ENCODE assay signal across 9 cellular contexts in the genomic region with DNA sequence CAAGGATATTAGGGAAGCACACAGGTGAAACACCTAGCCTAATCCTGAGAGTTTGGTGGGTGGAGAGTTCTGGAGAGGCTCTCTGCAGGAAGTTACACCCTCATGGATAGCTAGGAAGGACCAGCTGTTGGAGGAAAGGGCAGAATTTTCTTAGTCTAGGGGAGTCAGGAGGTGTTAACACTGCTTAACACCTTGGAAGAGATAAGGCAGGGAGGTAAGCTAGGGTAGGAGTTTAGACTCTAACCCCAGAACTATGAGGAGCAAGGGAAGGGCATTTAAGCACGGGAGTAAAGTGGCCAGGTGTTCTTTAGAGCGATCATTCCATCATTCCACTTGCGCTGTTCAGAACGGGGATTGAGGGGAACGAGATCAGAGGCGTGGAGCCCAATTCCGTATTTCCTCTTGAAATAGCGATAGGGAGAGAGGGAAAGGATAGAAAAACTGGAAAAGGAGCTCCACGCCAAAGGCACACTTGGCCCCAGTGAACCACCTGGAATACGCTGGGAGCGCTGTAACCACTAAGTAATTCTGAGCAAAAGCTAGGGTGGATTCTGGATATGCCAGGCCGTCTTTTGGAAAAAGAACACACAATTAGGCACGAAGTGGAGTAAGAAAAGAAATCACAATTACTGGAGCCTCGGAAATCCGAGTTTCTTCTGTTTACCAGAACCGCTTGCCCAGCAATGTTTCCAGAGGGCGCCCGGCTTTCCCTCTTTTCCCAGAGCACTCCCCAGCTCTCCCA. TPM values are rescaled to one million over a fixed set of nuclear protein-coding genes. Genes with fewer than 3 reads are reported as not detected.
DNase-seq lines count a peak whose midpoint lies in the region; ATAC-seq and TF ChIP-seq lines count a peak whose summit lies in the region.
"Had no signal": no experiment of that assay in that cellular context is flagged by ENCODE, and none has a peak within 500 bp of the region (broad histone marks: within the 10 kb centered on the region; RNA-seq: fewer than 3 reads in every experiment).

No MANE protein-coding gene starts in this region.

- peak overlapping the region; percentile 80; the same call in 1 of the 2 replicates for H3K9ac ChIP-seq in ES-I3 (ENCODE audit: low read depth, low read length)

- H3K4me1 ChIP-seq in ES-I3 (ENCODE audit: insufficient read depth, low read length): peaks cover 11% of the 10 kb centered on the region
- peaks cover 23% of the 10 kb centered on the region for H3K4me1 ChIP-seq in Panc1 (ENCODE audit: control insufficient read depth, insufficient read depth, low read length)
- peaks cover 9 to 13% of the 10 kb centered on the region in 2 donors for H3K4me1 ChIP-seq in esophagus (ENCODE audit: control insufficient read depth in 2 of 2, insufficient read depth in 2 of 2, low read length in 1 of 2)
- peaks cover 6% of the 10 kb centered on the region for H3K4me1 ChIP-seq in prostate gland (replicated peaks)

- in situ Hi-C loops in Panc1 (cut with HindIII; ENCODE audit: low pct_unique_long_range_greater_than_20kb, low sequenced_read_pairs): no loop called here

- H3K27ac ChIP-seq in Panc1 (ENCODE audit: low read length): peak overlapping the region; percentile 54
- no peak overlapping the region for H3K27ac ChIP-seq in esophagus (ENCODE audit: low read depth in 2 of 2, low read length in 1 of 2)
- no peak overlapping the region for H3K27ac ChIP-seq in prostate gland

- H3K27me3 ChIP-seq in Panc1 (ENCODE audit: control insufficient read depth, insufficient read depth, low read length) (peaks cover 11% of the 10 kb centered on the region), esophagus (ENCODE audit: control insufficient read depth in 1 of 2, insufficient read depth in 2 of 2, low read length in 2 of 2) (no peaks in the 10 kb centered on the region), prostate gland (replicated peaks; ENCODE audit: insufficient read depth) (no peaks in the 10 kb centered on the region)

- peak; percentile 17 for ATAC-seq in Panc1
- ATAC-seq in esophagus mucosa: no peak

- no peak for DNase-seq in Panc1 (ENCODE audit: low read depth, low spot score)
- DNase-seq in prostate gland (ENCODE audit: low spot score): no peak
- DNase-seq in C1 segment of cervical spinal cord (lab: John Stamatoyannopoulos, UW): no peak
- DNase-seq in T-helper 9 cell: no peak
- no peak for DNase-seq in ureter (ENCODE audit: low spot score)
- DNase-seq: activated naive CD4-positive, alpha-beta T cell had no signal

- intact Hi-C loops in Panc1 (cut with micrococcal nuclease; ENCODE audit: unreplicated experiment): no loop called here
- intact Hi-C loops in prostate gland (cut with DNase I): no loop called here

- 15 to 18% methylated on average over 18 of the region's 18 CpGs for WGBS in esophagus, 2 donors
- 25% methylated on average over 18 of the region's 18 CpGs for WGBS in prostate gland

- H3K4me3 ChIP-seq in Panc1 (ENCODE audit: low read depth in 2 of 2, low read length in 2 of 2) (peak overlapping the region; percentile 78 to 81), esophagus (ENCODE audit: low read depth in 1 of 2, low read length in 2 of 2) (peak overlapping the region; percentile 20 to 91), prostate gland (peak overlapping the region; percentile 58 to 62)

- no TSS peak for BruUV-seq in Panc1 (replicated peaks; lab: Mats Ljungman, UMichigan)

- no peak for TF ChIP-seq CTCF in Panc1 (IDR thresholded peaks at IDR 0.05)
- TF ChIP-seq CTCF in prostate gland (IDR thresholded peaks at IDR 0.05): no peak

- H3K36me3 ChIP-seq in ES-I3 (ENCODE audit: insufficient read depth, low read length): no peaks in the 10 kb centered on the region
- H3K36me3 ChIP-seq in Panc1 (ENCODE audit: control insufficient read depth, insufficient read depth, low read length): no peaks in the 10 kb centered on the region; the same call in 1 of the 2 replicates
- no peaks in the 10 kb centered on the region for H3K36me3 ChIP-seq in esophagus (ENCODE audit: control insufficient read depth in 2 of 2, insufficient read depth in 2 of 2, low read length in 1 of 2)
- no peaks in the 10 kb centered on the region for H3K36me3 ChIP-seq in prostate gland

- H3K9me3 ChIP-seq in ES-I3 (ENCODE audit: control insufficient read depth, insufficient read depth, low read length) (no peaks in the 10 kb centered on the region), Panc1 (ENCODE audit: control insufficient read depth, insufficient read depth, low read depth, low read length) (no peaks in the 10 kb centered on the region), esophagus (ENCODE audit: control insufficient read depth in 2 of 2, insufficient read depth in 1 of 2, low read depth in 1 of 2, low read length in 1 of 2) (no peaks in the 10 kb centered on the region), prostate gland (no peaks in the 10 kb centered on the region)

- no peak for TF ChIP-seq POLR2A in prostate gland (IDR thresholded peaks at IDR 0.05)

- CTCF ChIA-PET in Panc1 (lab: Charles Lee): interaction anchor here (0.6 kb wide), 1 partner anchor 144 kb away, joined by 5 read pairs; no protein-coding TSS in a partner anchor

- POLR2A ChIA-PET in Panc1 (lab: Charles Lee): no interaction called here

RNA-seq across cellular contexts. Expression of a gene that starts 1.5 kb away (rescaled TPM):
- total RNA-seq in Panc1 (2021; ENCODE audit: unreplicated experiment) (25.3 TPM), prostate gland (10 to 100 TPM in 1 of 2 donors, 1 to 10 TPM in 1; 9.1 to 33.7 TPM), esophagus mucosa (3.8 TPM), ureter (36.8 TPM)
- 31.1 TPM for polyA plus RNA-seq in Panc1 (2012; ENCODE audit: insufficient read length)
- 1 to 10 TPM; 2.1 to 2.8 TPM for polyA plus RNA-seq in esophagus
